In the genomic region with DNA sequence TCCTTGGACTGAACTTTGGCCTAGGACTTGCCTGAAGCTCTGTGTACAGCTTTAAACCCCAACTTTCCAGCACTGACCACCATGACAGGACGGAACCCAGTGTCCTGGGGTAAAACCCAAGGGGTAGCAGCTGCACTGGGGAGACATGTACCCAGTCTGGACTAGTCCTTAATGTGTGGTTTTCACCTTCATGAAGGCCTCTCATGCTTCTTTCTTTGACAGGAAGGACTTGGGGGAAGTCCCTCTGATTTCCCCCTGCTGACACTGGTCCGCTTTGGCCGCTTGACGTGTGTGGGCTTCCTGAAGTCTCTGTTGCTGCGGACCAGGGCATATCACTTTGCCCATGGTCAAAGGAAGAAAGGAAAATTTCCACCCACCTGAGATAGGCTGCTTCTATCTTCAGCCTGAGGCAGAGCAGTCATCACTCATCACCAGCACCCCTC, we compare ENCODE assay signal across 10 cellular contexts.
A peak's percentile ranks its signal among the peaks of the same experiment; 100 is the strongest.
DNase-seq lines count a peak whose midpoint lies in the region; ATAC-seq, FAIRE-seq and TF ChIP-seq lines count a peak whose summit lies in the region.
"Had no signal": no experiment of that assay in that cellular context is flagged by ENCODE, and none has a peak within 500 bp of the region (broad histone marks: within the 10 kb centered on the region; RNA-seq: fewer than 3 reads in every experiment).

No MANE protein-coding gene starts in this region.

- WGBS in heart left ventricle, 4 donors: 81 to 98% (median 93%) methylated on average over 5 of the region's 5 CpGs
- WGBS in prostate gland: 97% methylated on average over 5 of the region's 5 CpGs

- no peak for TF ChIP-seq CTCF in activated CD8-positive, alpha-beta T cell treated with anti-CD3 and anti-CD28 coated beads for 36 hours (IDR thresholded peaks at IDR 0.05)
- TF ChIP-seq CTCF in heart left ventricle (IDR thresholded peaks at IDR 0.05) (no peak), prostate gland (IDR thresholded peaks at IDR 0.05) (no peak)

- TF ChIP-seq POLR2A in heart left ventricle (IDR thresholded peaks at IDR 0.05): no peak
- no peak for TF ChIP-seq POLR2A in prostate gland (IDR thresholded peaks at IDR 0.05)

- H3K36me3 Mint-ChIP-seq in CD8-positive, alpha-beta memory T cell: peaks cover 0 to 17% (median 3%) of the 10 kb centered on the region in 3 donors
- H3K36me3 Mint-ChIP-seq in activated CD8-positive, alpha-beta T cell treated with anti-CD3 and anti-CD28 coated beads for 36 hours (ENCODE audit: low read depth): peaks cover 2% of the 10 kb centered on the region

- H3K4me1 ChIP-seq in CD8-positive, alpha-beta memory T cell (ENCODE audit: insufficient read depth, low read length): peaks cover 21% of the 10 kb centered on the region
- H3K4me1 ChIP-seq in heart left ventricle (peaks cover 0 to 47% (median 18%) of the 10 kb centered on the region in 12 donors), prostate gland (replicated peaks) (no peaks in the 10 kb centered on the region)

- H3K27me3 Mint-ChIP-seq in CD8-positive, alpha-beta memory T cell: no peaks in the 10 kb centered on the region
- H3K27me3 Mint-ChIP-seq in activated CD8-positive, alpha-beta T cell treated with anti-CD3 and anti-CD28 coated beads for 36 hours: no peaks in the 10 kb centered on the region

- H3K27ac Mint-ChIP-seq in CD8-positive, alpha-beta memory T cell: peak overlapping the region; percentile 11 to 89 (median 74)
- peak overlapping the region; percentile 70 for H3K27ac Mint-ChIP-seq in activated CD8-positive, alpha-beta T cell treated with anti-CD3 and anti-CD28 coated beads for 36 hours

- no peaks in the 10 kb centered on the region for H3K9me3 Mint-ChIP-seq in CD8-positive, alpha-beta memory T cell
- H3K9me3 Mint-ChIP-seq in activated CD8-positive, alpha-beta T cell treated with anti-CD3 and anti-CD28 coated beads for 36 hours: no peaks in the 10 kb centered on the region

- FAIRE-seq in GM19239 (lab: Jason Lieb, UNC): peak; percentile 94

- CTCF ChIA-PET in CD8-positive, alpha-beta memory T cell (lab: Charles Lee): interaction anchor here (1.1 to 1.6 kb wide), 3 partner anchors 11 to 585 kb away, joined by 3 to 5 read pairs (median 4); no protein-coding TSS in a partner anchor
- CTCF ChIA-PET in activated CD8-positive, alpha-beta T cell treated with anti-CD3 and anti-CD28 coated beads for 36 hours (lab: Charles Lee): interaction anchor here (0.8 to 1.6 kb wide), 4 partner anchors 9 to 668 kb away, joined by 3 to 9 read pairs (median 6); no protein-coding TSS in a partner anchor

- no peak overlapping the region for H3K4me3 ChIP-seq in CD8-positive, alpha-beta memory T cell (ENCODE audit: low read length)
- H3K4me3 ChIP-seq in heart left ventricle (no peak overlapping the region), prostate gland (no peak overlapping the region)
- H3K4me3 ChIP-seq: lung had no signal

- no peaks in the 10 kb centered on the region for H3K27me3 ChIP-seq in CD8-positive, alpha-beta memory T cell (ENCODE audit: insufficient read depth, low read length, poor library complexity, severe bottlenecking)
- H3K27me3 ChIP-seq in heart left ventricle (no peaks in the 10 kb centered on the region), prostate gland (replicated peaks; ENCODE audit: insufficient read depth) (no peaks in the 10 kb centered on the region)

- intact Hi-C loops in activated CD8-positive, alpha-beta T cell treated with anti-CD3 and anti-CD28 coated beads for 36 hours (cut with micrococcal nuclease): loop anchor here (5.0 to 10.0 kb wide), 2 partner anchors 596 to 664 kb away; no protein-coding TSS in a partner anchor
- intact Hi-C loops in heart left ventricle (cut with DNase I): loop anchor here in 6 of 10 donors (5.0 to 10.0 kb wide), 3 partner anchors 156 to 666 kb away; no protein-coding TSS in a partner anchor
- intact Hi-C loops in prostate gland (cut with DNase I): no loop called here

- H3K27ac ChIP-seq in CD8-positive, alpha-beta memory T cell (ENCODE audit: low read depth, low read length): no peak overlapping the region
- H3K27ac ChIP-seq in heart left ventricle (no peak overlapping the region), prostate gland (no peak overlapping the region)
- H3K27ac ChIP-seq: C4-2B had no signal

- H3K4me1 Mint-ChIP-seq in CD8-positive, alpha-beta memory T cell: peaks cover 28 to 38% (median 38%) of the 10 kb centered on the region in 3 donors
- peaks cover 70% of the 10 kb centered on the region for H3K4me1 Mint-ChIP-seq in activated CD8-positive, alpha-beta T cell treated with anti-CD3 and anti-CD28 coated beads for 36 hours (ENCODE audit: low read depth)

- H3K4me3 Mint-ChIP-seq in CD8-positive, alpha-beta memory T cell: peak overlapping the region in 2 of 7 donors; percentile 24 to 49
- H3K4me3 Mint-ChIP-seq in activated CD8-positive, alpha-beta T cell treated with anti-CD3 and anti-CD28 coated beads for 36 hours: no peak overlapping the region

- peak; percentile 43 for ATAC-seq in HG02973 (IDR thresholded peaks at IDR 0.05; ENCODE audit: unreplicated experiment)
- peak; percentile 40 for ATAC-seq in activated CD8-positive, alpha-beta T cell treated with anti-CD3 and anti-CD28 coated beads for 36 hours
- ATAC-seq in heart left ventricle: no peak

- POLR2A ChIA-PET in CD8-positive, alpha-beta memory T cell (lab: Charles Lee): no interaction called here
- POLR2A ChIA-PET in activated CD8-positive, alpha-beta T cell treated with anti-CD3 and anti-CD28 coated beads for 36 hours (lab: Charles Lee): interaction anchor here (1.1 to 1.4 kb wide), 2 partner anchors 9 to 66 kb away, joined by 3 to 4 read pairs; partner anchors contain the start of gene PRDX6

- H3K9me3 ChIP-seq in CD8-positive, alpha-beta memory T cell (ENCODE audit: low read length): no peaks in the 10 kb centered on the region
- H3K9me3 ChIP-seq in heart left ventricle: no peaks in the 10 kb centered on the region
- no peaks in the 10 kb centered on the region for H3K9me3 ChIP-seq in prostate gland

- no peaks in the 10 kb centered on the region for H3K36me3 ChIP-seq in CD8-positive, alpha-beta memory T cell (ENCODE audit: insufficient read depth, low read length)
- H3K36me3 ChIP-seq in heart left ventricle (no peaks in the 10 kb centered on the region), prostate gland (no peaks in the 10 kb centered on the region)

- DNase-seq in CD8-positive, alpha-beta memory T cell: peak in 2 of 5 donors; percentile 6 to 49
- no peak for DNase-seq in GM19239 (ENCODE audit: insufficient read length, low spot score)
- DNase-seq in activated CD8-positive, alpha-beta T cell treated with anti-CD3 and anti-CD28 coated beads for 36 hours: peak; percentile 39
- no peak for DNase-seq in COLO829 (ENCODE audit: low spot score)
- DNase-seq in heart left ventricle: no peak
- DNase-seq in prostate gland (ENCODE audit: low spot score): no peak
- DNase-seq in NCI-H1417 treated with DMSO at 0.1 percent for 48 hours (lab: John Stamatoyannopoulos, UW): no peak

Comparison
In these comparisons a context has a peak if more than half of its experiments do, and no peak if none do; other contexts are left out.
1. ATAC-seq: peak in HG02973 (single experiment) and activated CD8-positive, alpha-beta T cell treated with anti-CD3 and anti-CD28 coated beads for 36 hours (single experiment); none in heart left ventricle (0 of 4).